ENCODE assay signal across 9 cellular contexts in genomic region chr1:31934251-31934650, GRCh38. TPM values are rescaled to one million over a fixed set of nuclear protein-coding genes. Genes with fewer than 3 reads are reported as not detected.
DNase-seq lines count a peak whose midpoint lies in the region; ATAC-seq and TF ChIP-seq lines count a peak whose summit lies in the region.
"Had no signal": no experiment of that assay in that cellular context is flagged by ENCODE, and none has a peak within 500 bp of the region (broad histone marks: within the 10 kb centered on the region; RNA-seq: fewer than 3 reads in every experiment).

No MANE protein-coding gene starts in this region.

- H3K9me3 ChIP-seq in DND-41 (ENCODE audit: insufficient read depth, low read length, severe bottlenecking) (no peaks in the 10 kb centered on the region), mammary epithelial cell (replicated peaks; ENCODE audit: insufficient read depth, low read length) (no peaks in the 10 kb centered on the region), gastrocnemius medialis (no peaks in the 10 kb centered on the region), HAP-1 (no peaks in the 10 kb centered on the region)

- no peak for TF ChIP-seq CTCF in DND-41 (IDR thresholded peaks at IDR 0.05; ENCODE audit: borderline replicate concordance, extremely low read depth, low read length, poor library complexity, severe bottlenecking)
- TF ChIP-seq CTCF in NB4 (IDR thresholded peaks at IDR 0.05; ENCODE audit: low read depth, low read length), result no peak
- no peak for TF ChIP-seq CTCF in mammary epithelial cell (conservative IDR thresholded peaks at IDR 0.05 in 1 of 2, IDR thresholded peaks at IDR 0.05 in 1 of 2; ENCODE audit: extremely low read depth in 1 of 2, insufficient read depth in 1 of 2, low read depth in 1 of 2, low read length in 2 of 2)
- TF ChIP-seq CTCF in gastrocnemius medialis (IDR thresholded peaks at IDR 0.05 in 4 of 5, conservative IDR thresholded peaks at IDR 0.05 in 1 of 5), result no peak
- TF ChIP-seq CTCF in brain microvascular endothelial cell (IDR thresholded peaks at IDR 0.05; ENCODE audit: low read depth, low read length, missing control alignments), result no peak

- TF ChIP-seq POLR2A in NB4 (IDR thresholded peaks at IDR 0.05; ENCODE audit: extremely low read depth, insufficient read length) (no peak), gastrocnemius medialis (IDR thresholded peaks at IDR 0.05) (no peak)

- H2AFZ ChIP-seq in DND-41 (ENCODE audit: low read depth, low read length), result no peak overlapping the region
- H2AFZ ChIP-seq in mammary epithelial cell (ENCODE audit: low read depth, low read length), result no peak overlapping the region

- H3K9ac ChIP-seq in DND-41 (ENCODE audit: low read depth, low read length) (peak overlapping the region; percentile 85), mammary epithelial cell (ENCODE audit: insufficient read depth, low read length) (no peak overlapping the region)

- DNase-seq in DND-41 (no peak), NB4 (ENCODE audit: low read depth) (no peak), mammary epithelial cell (no peak), gastrocnemius medialis (no peak), brain microvascular endothelial cell (no peak), HAP-1 (ENCODE audit: low spot score in 2 of 2) (no peak), NCI-H345 (lab: John Stamatoyannopoulos, UW) (no peak)
- DNase-seq: right cardiac atrium had no signal

- BruUV-seq in mammary epithelial cell (replicated peaks; lab: Mats Ljungman, UMichigan), result no TSS peak

- ATAC-seq in DND-41 (ENCODE audit: insufficient read depth, low read depth), result no peak
- no peak for ATAC-seq in gastrocnemius medialis
- no peak for ATAC-seq in GM19463 (IDR thresholded peaks at IDR 0.05; ENCODE audit: unreplicated experiment)
- ATAC-seq: right cardiac atrium had no signal

- in situ Hi-C loops in mammary epithelial cell (cut with MboI; ENCODE audit: low sequenced_read_pairs in 2 of 2), result no loop called here
- in situ Hi-C loops in gastrocnemius medialis (cut with MboI; ENCODE audit: low sequenced_read_pairs in 4 of 4), result no loop called here
- in situ Hi-C loops in brain microvascular endothelial cell (cut with HindIII; ENCODE audit: low pct_ligation_motif_present, low sequenced_read_pairs), result no loop called here
- in situ Hi-C loops in HAP-1 (cut with MboI; ENCODE audit: low sequenced_read_pairs), result no loop called here

- intact Hi-C loops in mammary epithelial cell (cut with micrococcal nuclease), result no loop called here
- intact Hi-C loops in gastrocnemius medialis (cut with DNase I; ENCODE audit: low total_unique reads), result loop anchor here (10.0 kb wide), 1 partner anchor 271 kb away; the partner anchor contains the start of genes CCDC28B, DCDC2B and IQCC

- CTCF ChIA-PET in mammary epithelial cell (lab: Charles Lee; ENCODE audit: low non-redundant PET), result no interaction called here

- dilution Hi-C loops in mammary epithelial cell (cut with HindIII; ENCODE audit: low sequenced_read_pairs), result no loop called here

- peak overlapping the region; percentile 66 for H3K4me2 ChIP-seq in DND-41 (ENCODE audit: insufficient read depth, low read length)
- peak overlapping the region; percentile 91 for H3K4me2 ChIP-seq in mammary epithelial cell (ENCODE audit: insufficient read depth, low read depth, low read length)

- 67% methylated on average over 2 of the region's 2 CpGs for WGBS in mammary epithelial cell (ENCODE audit: low coverage, missing lambda C conversion rate)

- H3K4me1 ChIP-seq in DND-41 (ENCODE audit: insufficient read depth, low read length) (peaks cover 80% of the 10 kb centered on the region), mammary epithelial cell (ENCODE audit: insufficient read depth, low read length) (peaks cover 62% of the 10 kb centered on the region), gastrocnemius medialis (peaks cover 82% of the 10 kb centered on the region in 2 donors), HAP-1 (peaks cover 72% of the 10 kb centered on the region)

- H3K27ac ChIP-seq in DND-41 (ENCODE audit: low read length) (peak overlapping the region; percentile 96), mammary epithelial cell (ENCODE audit: insufficient read depth, low read depth, low read length) (peak overlapping the region; percentile 91), gastrocnemius medialis (peak overlapping the region; percentile 97 to 99 (median 98)), brain microvascular endothelial cell (no peak overlapping the region)

- peak overlapping the region; percentile 16 to 86; a peak in 3 of 4 replicates for H3K4me3 ChIP-seq in DND-41 (ENCODE audit: low read depth in 1 of 2, low read length in 2 of 2)
- H3K4me3 ChIP-seq in NB4 (ENCODE audit: low read depth, low read length), result peak overlapping the region; percentile 96
- H3K4me3 ChIP-seq in mammary epithelial cell (replicated peaks in 1 of 3; ENCODE audit: insufficient read depth in 1 of 3, low read depth in 2 of 3, low read length in 3 of 3), result peak overlapping the region in 2 of 3 experiments; percentile 13 to 29
- peak overlapping the region in 3 of 4 donors; percentile 31 to 91 (median 35) for H3K4me3 ChIP-seq in gastrocnemius medialis
- H3K4me3 ChIP-seq in brain microvascular endothelial cell (ENCODE audit: low read depth, low read length), result no peak overlapping the region
- no peak overlapping the region for H3K4me3 ChIP-seq in HAP-1

- H3K79me2 ChIP-seq in DND-41 (ENCODE audit: insufficient read depth, low read length), result peaks cover 98% of the 10 kb centered on the region
- peaks cover 89% of the 10 kb centered on the region for H3K79me2 ChIP-seq in mammary epithelial cell (ENCODE audit: insufficient read depth, low read length)

- H4K20me1 ChIP-seq in DND-41 (ENCODE audit: insufficient read depth, low read length) (peaks cover 29% of the 10 kb centered on the region), mammary epithelial cell (ENCODE audit: insufficient read depth, low read length) (peaks cover 2% of the 10 kb centered on the region)

- H3K36me3 ChIP-seq in DND-41 (ENCODE audit: insufficient read depth, low read length) (peaks cover 50% of the 10 kb centered on the region; the same call in 1 of the 2 replicates), mammary epithelial cell (ENCODE audit: insufficient read depth, low read length) (no peaks in the 10 kb centered on the region), gastrocnemius medialis (no peaks in the 10 kb centered on the region), brain microvascular endothelial cell (replicated peaks) (peaks cover 4% of the 10 kb centered on the region), HAP-1 (replicated peaks) (peaks cover 8% of the 10 kb centered on the region)

- H3K27me3 ChIP-seq in DND-41 (ENCODE audit: insufficient read depth, low read length, poor library complexity), result no peaks in the 10 kb centered on the region
- H3K27me3 ChIP-seq in mammary epithelial cell (ENCODE audit: insufficient read depth, low read length), result no peaks in the 10 kb centered on the region
- no peaks in the 10 kb centered on the region for H3K27me3 ChIP-seq in gastrocnemius medialis
- H3K27me3 ChIP-seq in brain microvascular endothelial cell (replicated peaks), result no peaks in the 10 kb centered on the region
- H3K27me3 ChIP-seq in HAP-1 (ENCODE audit: low read depth), result no peaks in the 10 kb centered on the region

RNA-seq across cellular contexts. Expression of gene PTP4A2, which starts 3.9 kb away (rescaled TPM):
- total RNA-seq in mammary epithelial cell (100 to 1,000 TPM; 185 to 216 TPM), gastrocnemius medialis (100 to 1,000 TPM; 294 to 522 (median 353) TPM)
- polyA plus RNA-seq in mammary epithelial cell, result 95.8 TPM
- 206 TPM for polyA minus RNA-seq in mammary epithelial cell

Comparison
In these comparisons a context has a peak if more than half of its experiments do, and no peak if none do; other contexts are left out.
1. H3K4me3 ChIP-seq: peak in DND-41 (2 of 2), NB4 (single experiment), mammary epithelial cell (2 of 3) and gastrocnemius medialis (3 of 4); none in brain microvascular endothelial cell (single experiment) and HAP-1 (single experiment).